14 cellular contexts compared by ENCODE assay signal in genomic region chr1:224459051-224459450, GRCh38. TPM values are rescaled to one million over a fixed set of nuclear protein-coding genes. Genes with fewer than 3 reads are reported as not detected.
DNase-seq lines count a peak whose midpoint lies in the region; ATAC-seq and TF ChIP-seq lines count a peak whose summit lies in the region.
"Had no signal": no experiment of that assay in that cellular context is flagged by ENCODE, and none has a peak within 500 bp of the region (broad histone marks: within the 10 kb centered on the region; RNA-seq: fewer than 3 reads in every experiment).

No MANE protein-coding gene starts in this region.

- no peak for TF ChIP-seq POLR2A in esophagus squamous epithelium (IDR thresholded peaks at IDR 0.05)

- H3K9me3 ChIP-seq in esophagus squamous epithelium (no peaks in the 10 kb centered on the region), aorta (ENCODE audit: control insufficient read depth, low read length) (no peaks in the 10 kb centered on the region), Caco-2 (no peaks in the 10 kb centered on the region), hepatocyte (ENCODE audit: low read depth) (no peaks in the 10 kb centered on the region)
- H3K9me3 ChIP-seq: ascending aorta, HAP-1, MG63 had no signal

- no peaks in the 10 kb centered on the region for H3K9me2 ChIP-seq in hepatocyte (replicated peaks; ENCODE audit: insufficient read depth)

- CTCF ChIA-PET in Caco-2 (lab: Charles Lee), result no interaction called here

- peaks cover 5% of the 10 kb centered on the region for H3K36me3 Mint-ChIP-seq in Caco-2 (ENCODE audit: insufficient read depth, unreplicated experiment)

- no peak overlapping the region for H3K4me3 ChIP-seq in esophagus squamous epithelium
- no peak overlapping the region for H3K4me3 ChIP-seq in aorta (ENCODE audit: low read length in 2 of 2)
- no peak overlapping the region for H3K4me3 ChIP-seq in Caco-2 (ENCODE audit: low read depth, low read length)
- H3K4me3 ChIP-seq in hepatocyte, result no peak overlapping the region
- H3K4me3 ChIP-seq: ascending aorta, HAP-1, MG63 had no signal

- POLR2A ChIA-PET in Caco-2 (lab: Charles Lee), result interaction anchor here (0.6 kb wide), 1 partner anchor 1417 kb away, joined by 6 read pairs; no protein-coding TSS in a partner anchor

- H3K27me3 ChIP-seq in esophagus squamous epithelium (no peaks in the 10 kb centered on the region), aorta (ENCODE audit: control insufficient read depth in 1 of 2, insufficient read depth in 2 of 2, low read length in 1 of 2) (no peaks in the 10 kb centered on the region), Caco-2 (replicated peaks; ENCODE audit: control insufficient read depth, insufficient read depth, low read length) (no peaks in the 10 kb centered on the region), hepatocyte (no peaks in the 10 kb centered on the region)
- H3K27me3 ChIP-seq: ascending aorta, MG63 had no signal

- BruUV-seq in Caco-2 (replicated peaks; lab: Mats Ljungman, UMichigan), result no TSS peak

- H3K9me3 Mint-ChIP-seq in Caco-2 (ENCODE audit: unreplicated experiment), result no peaks in the 10 kb centered on the region

- H3K4me2 ChIP-seq in hepatocyte, result no peak overlapping the region

- no peak overlapping the region for H3K27ac Mint-ChIP-seq in Caco-2 (ENCODE audit: unreplicated experiment)

- no peak for ATAC-seq in aorta (ENCODE audit: low FRiP score)

- no peaks in the 10 kb centered on the region for H3K27me3 Mint-ChIP-seq in Caco-2 (ENCODE audit: insufficient read depth, unreplicated experiment)

- H3K4me3 Mint-ChIP-seq in Caco-2 (ENCODE audit: unreplicated experiment), result no peak overlapping the region

- peaks cover 18% of the 10 kb centered on the region for H3K4me1 Mint-ChIP-seq in Caco-2 (ENCODE audit: low read depth, unreplicated experiment)

- H3K36me3 ChIP-seq in esophagus squamous epithelium (no peaks in the 10 kb centered on the region), aorta (ENCODE audit: control insufficient read depth in 1 of 2, insufficient read depth in 2 of 2, low read length in 1 of 2) (no peaks in the 10 kb centered on the region), Caco-2 (ENCODE audit: control insufficient read depth, insufficient read depth, low read length) (no peaks in the 10 kb centered on the region), hepatocyte (replicated peaks; ENCODE audit: insufficient read depth, low read depth) (no peaks in the 10 kb centered on the region)
- H3K36me3 ChIP-seq: ascending aorta, HAP-1 had no signal

- DNase-seq in C1 segment of cervical spinal cord (lab: John Stamatoyannopoulos, UW), result peak in 8 of 14 donors; percentile 6 to 33 (median 15)
- peak; percentile 92 for DNase-seq in SK-MEL-5 (ENCODE audit: low read depth, low spot score)
- DNase-seq in esophagus squamous epithelium (lab: John Stamatoyannopoulos, UW), result no peak
- peak; percentile 48 for DNase-seq in pulmonary artery endothelial cell (ENCODE audit: low read depth, low spot score)
- no peak for DNase-seq in aorta
- no peak for DNase-seq in RKO (ENCODE audit: low spot score)
- no peak for DNase-seq in Caco-2
- no peak for DNase-seq in hepatocyte (ENCODE audit: low spot score)
- DNase-seq: activated CD4-positive, alpha-beta T cell treated with anti-CD3 and anti-CD28 coated beads for 48 hours; MG63; stimulated activated CD4-positive, alpha-beta T cell treated with anti-CD3 and anti-CD28 coated beads, Interleukin-2, amount 100 ng/mL, for 24 hours; T-helper 1 cell had no signal

- H3K4me1 ChIP-seq in esophagus squamous epithelium (peaks cover 12 to 57% (median 17%) of the 10 kb centered on the region in 3 donors), aorta (ENCODE audit: control insufficient read depth in 1 of 2, insufficient read depth in 2 of 2, low read length in 2 of 2) (no peaks in the 10 kb centered on the region), Caco-2 (peaks cover 23% of the 10 kb centered on the region), hepatocyte (ENCODE audit: insufficient read depth) (peaks cover 12% of the 10 kb centered on the region)

- in situ Hi-C loops in SK-MEL-5 (cut with HindIII; ENCODE audit: low pct_unique_long_range_greater_than_20kb, low sequenced_read_pairs), result no loop called here

- 71 to 80% methylated on average over 4 of the region's 4 CpGs for WGBS in esophagus squamous epithelium, 2 donors
- 68 to 74% methylated on average over 4 of the region's 4 CpGs for WGBS in aorta, 2 donors
- WGBS in hepatocyte (ENCODE audit: low lambda C conversion rate, missing lambda C conversion rate), result 87% methylated on average over 4 of the region's 4 CpGs

- intact Hi-C loops in esophagus squamous epithelium (cut with DNase I), result loop anchor here (10.0 kb wide), 2 partner anchors 94 to 344 kb away; partner anchors contain the start of gene FBXO28
- intact Hi-C loops in aorta (cut with DNase I), result loop anchor here in 1 of 2 donors (5.0 to 10.0 kb wide), 2 partner anchors 102 to 344 kb away; partner anchors contain the start of genes CNIH4 and FBXO28
- intact Hi-C loops in Caco-2 (cut with micrococcal nuclease; ENCODE audit: unreplicated experiment), result loop anchor here (10.0 kb wide), 3 partner anchors 54 to 764 kb away; partner anchors contain the start of gene CNIH4

- no peaks in the 10 kb centered on the region for H3K79me2 ChIP-seq in hepatocyte

- TF ChIP-seq CTCF in esophagus squamous epithelium (IDR thresholded peaks at IDR 0.05) (no peak), Caco-2 (IDR thresholded peaks at IDR 0.05; ENCODE audit: insufficient read depth in 1 of 2, low read depth in 1 of 2, low read length in 1 of 2, severe bottlenecking in 1 of 2, unreplicated experiment in 1 of 2) (no peak), hepatocyte (IDR thresholded peaks at IDR 0.05; ENCODE audit: poor library complexity) (no peak)

- peak overlapping the region in 3 of 4 donors; percentile 32 to 92 (median 35) for H3K27ac ChIP-seq in esophagus squamous epithelium
- no peak overlapping the region for H3K27ac ChIP-seq in aorta (ENCODE audit: low read depth in 1 of 2, low read length in 2 of 2)
- no peak overlapping the region for H3K27ac ChIP-seq in hepatocyte

- no peak overlapping the region for H2AFZ ChIP-seq in hepatocyte

- no peaks in the 10 kb centered on the region for H4K20me1 ChIP-seq in hepatocyte (ENCODE audit: insufficient read depth, poor library complexity, severe bottlenecking)

RNA-seq across cellular contexts. Expression of gene WDR26, which starts 24.5 kb away (rescaled TPM):
- 40.3 and 44.4 TPM in 2 replicates for total RNA-seq in SK-MEL-5 (2014; rRNA removed; shearing (Covaris generic))
- polyA plus RNA-seq in SK-MEL-5 (2015; cell fraction: cytosol; rRNA removed), result 47.7 and 68.8 TPM in 2 replicates
- polyA plus RNA-seq in SK-MEL-5 (2015; cell fraction: nucleus; rRNA removed), result 88.8 and 94.5 TPM in 2 replicates
- total RNA-seq in esophagus squamous epithelium (100 to 1,000 TPM in 1 of 4 donors, 10 to 100 TPM in 3; 38.3 to 111 (median 61.9) TPM), pulmonary artery endothelial cell (59.7 and 61.0 TPM in 2 replicates), aorta (10 to 100 TPM; 80.7 to 94.7 TPM), Caco-2 (2022) (58.6 and 62.9 TPM in 2 replicates), hepatocyte (63.4 and 72.1 TPM in 2 replicates)
- polyA plus RNA-seq in aorta (10 to 100 TPM; 20.2 to 34.2 TPM), hepatocyte (9.4 and 11.7 TPM in 2 replicates)

Comparison
In these comparisons a context has a peak if more than half of its experiments do, and no peak if none do; other contexts are left out.
1. DNase-seq: peak in C1 segment of cervical spinal cord (8 of 14), SK-MEL-5 (single experiment) and pulmonary artery endothelial cell (single experiment); none in esophagus squamous epithelium (single experiment), aorta (0 of 2), RKO (single experiment), Caco-2 (0 of 2) and hepatocyte (single experiment).
2. H3K27ac ChIP-seq: peak in esophagus squamous epithelium (3 of 4); none in aorta (0 of 2) and hepatocyte (single experiment).